In genomic region chrX:102744307-102744706, GRCh38 we compare ENCODE assay signal across 21 cellular contexts. TPM values are rescaled to one million over a fixed set of nuclear protein-coding genes. Genes with fewer than 3 reads are reported as not detected.
A peak's percentile ranks its signal among the peaks of the same experiment; 100 is the strongest.
DNase-seq lines count a peak whose midpoint lies in the region; ATAC-seq and TF ChIP-seq lines count a peak whose summit lies in the region.
"Had no signal": no experiment of that assay in that cellular context is flagged by ENCODE, and none has a peak within 500 bp of the region (broad histone marks: within the 10 kb centered on the region; RNA-seq: fewer than 3 reads in every experiment).

No MANE protein-coding gene starts in this region.

- no peak for TF ChIP-seq CTCF in CD4-positive, alpha-beta T cell (IDR thresholded peaks at IDR 0.05)
- no peak for TF ChIP-seq CTCF in endothelial cell (IDR thresholded peaks at IDR 0.05; ENCODE audit: unreplicated experiment)

- H3K4me3 Mint-ChIP-seq in activated T-cell treated with anti-CD3 and anti-CD28 coated beads, Interleukin-2, amount 50 U/mL, for 4 hours, result no peak overlapping the region
- peak overlapping the region; percentile 56 for H3K4me3 Mint-ChIP-seq in CD4-positive, alpha-beta T cell
- peak overlapping the region; percentile 23 for H3K4me3 Mint-ChIP-seq in endothelial cell (ENCODE audit: unreplicated experiment)

- H3K27me3 Mint-ChIP-seq in activated T-cell treated with anti-CD3 and anti-CD28 coated beads, Interleukin-2, amount 50 U/mL, for 4 hours (ENCODE audit: low read depth), result no peaks in the 10 kb centered on the region
- no peaks in the 10 kb centered on the region for H3K27me3 Mint-ChIP-seq in CD4-positive, alpha-beta T cell
- H3K27me3 Mint-ChIP-seq in endothelial cell (ENCODE audit: unreplicated experiment), result peaks cover 5% of the 10 kb centered on the region

- peaks cover 5% of the 10 kb centered on the region for H3K4me1 Mint-ChIP-seq in activated T-cell treated with anti-CD3 and anti-CD28 coated beads, Interleukin-2, amount 50 U/mL, for 4 hours (ENCODE audit: low read depth)
- H3K4me1 Mint-ChIP-seq in CD4-positive, alpha-beta T cell (ENCODE audit: low read depth), result no peaks in the 10 kb centered on the region
- H3K4me1 Mint-ChIP-seq in endothelial cell (ENCODE audit: unreplicated experiment), result peaks cover 15% of the 10 kb centered on the region

- CTCF ChIA-PET in CD4-positive, alpha-beta T cell (lab: Charles Lee), result no interaction called here

- POLR2A ChIA-PET in CD4-positive, alpha-beta T cell (lab: Charles Lee), result no interaction called here

- no peak overlapping the region for H3K27ac Mint-ChIP-seq in CD4-positive, alpha-beta T cell
- no peak overlapping the region for H3K27ac Mint-ChIP-seq in endothelial cell (ENCODE audit: unreplicated experiment)

- intact Hi-C loops in CD4-positive, alpha-beta T cell (cut with DNase I, micrococcal nuclease), result no loop called here

- no peaks in the 10 kb centered on the region for H3K9me3 ChIP-seq in CD4-positive, alpha-beta T cell (ENCODE audit: control insufficient read depth, low read length)
- H3K9me3 ChIP-seq: SJSA1 had no signal

- no peaks in the 10 kb centered on the region for H3K9me3 Mint-ChIP-seq in activated T-cell treated with anti-CD3 and anti-CD28 coated beads, Interleukin-2, amount 50 U/mL, for 4 hours
- H3K9me3 Mint-ChIP-seq in CD4-positive, alpha-beta T cell, result no peaks in the 10 kb centered on the region
- no peaks in the 10 kb centered on the region for H3K9me3 Mint-ChIP-seq in endothelial cell (ENCODE audit: unreplicated experiment)

- H3K36me3 Mint-ChIP-seq in activated T-cell treated with anti-CD3 and anti-CD28 coated beads, Interleukin-2, amount 50 U/mL, for 4 hours (ENCODE audit: insufficient read depth), result no peaks in the 10 kb centered on the region
- H3K36me3 Mint-ChIP-seq in CD4-positive, alpha-beta T cell (ENCODE audit: low read depth), result no peaks in the 10 kb centered on the region
- H3K36me3 Mint-ChIP-seq in endothelial cell (ENCODE audit: low read depth, unreplicated experiment), result peaks cover 12% of the 10 kb centered on the region

- no peak overlapping the region for H3K27ac ChIP-seq in CD4-positive, alpha-beta T cell (ENCODE audit: low read depth, low read length)
- H3K27ac ChIP-seq: SJSA1 had no signal

- ATAC-seq in activated T-cell treated with anti-CD3 and anti-CD28 coated beads, Interleukin-2, amount 50 U/mL, for 4 hours, result peak; percentile 49 to 67
- ATAC-seq in CD4-positive, alpha-beta T cell (ENCODE audit: poor library complexity), result no peak
- ATAC-seq in HG02870 (IDR thresholded peaks at IDR 0.05; ENCODE audit: unreplicated experiment) (peak; percentile 53), GM18517 (IDR thresholded peaks at IDR 0.05; ENCODE audit: unreplicated experiment) (no peak)
- ATAC-seq: GM12878, HCT116 had no signal

- no peaks in the 10 kb centered on the region for H3K27me3 ChIP-seq in CD4-positive, alpha-beta T cell (ENCODE audit: control insufficient read depth, insufficient read depth, low read length)
- H3K27me3 ChIP-seq: SJSA1 had no signal

- DNase-seq in activated T-cell treated with anti-CD3 and anti-CD28 coated beads, Interleukin-2, amount 50 U/mL, for 4 hours, result no peak
- DNase-seq in activated T-cell treated with anti-CD3 and anti-CD28 coated beads, Interleukin-2, amount 50 U/mL, for 1 hour, result no peak
- DNase-seq in CD4-positive, alpha-beta T cell, result no peak
- DNase-seq in endothelial cell (ENCODE audit: low spot score), result no peak
- no peak for DNase-seq in NOMO-1 treated with DMSO at 0.1 percent for 48 hours (lab: John Stamatoyannopoulos, UW; ENCODE audit: unreplicated experiment)
- DNase-seq: COR-L47, DMS79, EL, GDM1, NCI-H1048, NCI-H1417, NCI-H1694, NCI-H2029 treated with DMSO at 0.1 percent for 48 hours, NCI-H526 treated with DMSO at 0.1 percent for 48 hours, Right ventricle myocardium superior, RPMI8226 had no signal

RNA-seq across cellular contexts. Expression of gene GPRASP3, which starts 23.8 kb away (rescaled TPM):
- 1 to 10 TPM in 2 of 3 donors, under 1 TPM in 1; 0.87 to 1.8 (median 1.0) TPM for total RNA-seq in activated T-cell treated with anti-CD3 and anti-CD28 coated beads, Interleukin-2, amount 50 U/mL, for 4 hours
- 1 to 10 TPM; 1.5 to 2.6 TPM for total RNA-seq in CD4-positive, alpha-beta T cell
- 10.5 TPM for total RNA-seq in endothelial cell (ENCODE audit: unreplicated experiment)

RNA-seq across cellular contexts. Expression of gene GPRASP2, which starts 32.1 kb away (rescaled TPM):
- total RNA-seq in activated T-cell treated with anti-CD3 and anti-CD28 coated beads, Interleukin-2, amount 50 U/mL, for 4 hours, result under 1 TPM; 0.33 to 0.61 (median 0.42) TPM
- total RNA-seq in CD4-positive, alpha-beta T cell, result 1 to 10 TPM; 2.1 to 2.6 TPM
- total RNA-seq in endothelial cell (ENCODE audit: unreplicated experiment), result 17.3 TPM

Comparison
In these comparisons a context has a peak if more than half of its experiments do, and no peak if none do; other contexts are left out.
1. ATAC-seq: peak in activated T-cell treated with anti-CD3 and anti-CD28 coated beads, Interleukin-2, amount 50 U/mL, for 4 hours (2 of 2) and HG02870 (single experiment); none in CD4-positive, alpha-beta T cell (single experiment) and GM18517 (single experiment).